In genomic region chr1:179953974-179954493, GRCh38 we compare ENCODE assay signal across 1 cellular context.
A peak's percentile ranks its signal among the peaks of the same experiment; 100 is the strongest.
TF ChIP-seq lines count a peak whose summit lies in the region.

No MANE protein-coding gene starts in this region.

TF ChIP-seq in K562, 482 proteins besides CTCF, POLR2A, EP300 and RAD21 (continued from another document and continues in another):
- TF ChIP-seq HOMEZ (CRISPR knock-in tag; IDR thresholded peaks at IDR 0.05) (no peak), ARID3A (IDR thresholded peaks at IDR 0.05; ENCODE audit: borderline replicate concordance, low read depth, low read length) (no peak), MEF2D (tag; conservative IDR thresholded peaks at IDR 0.05; ENCODE audit: low read depth) (no peak), SETDB1 (IDR thresholded peaks at IDR 0.05; ENCODE audit: low read length) (no peak), REST (CRISPR knock-in tag; IDR thresholded peaks at IDR 0.05; ENCODE audit: low read depth) (0 out of 2 replicates have a peak, but pooled peaks have one; percentile 7), PRDM10 (IDR thresholded peaks at IDR 0.05; ENCODE audit: partially characterized antibody) (peak; percentile 97), SNIP1 (IDR thresholded peaks at IDR 0.05; ENCODE audit: low read depth) (0 out of 2 replicates have a peak, but pooled peaks have one; percentile 14), STAG1 (CRISPR knock-in tag; IDR thresholded peaks at IDR 0.05; ENCODE audit: borderline replicate concordance) (no peak), FOXA3 (CRISPR knock-in tag; conservative IDR thresholded peaks at IDR 0.05 in 1 of 2, IDR thresholded peaks at IDR 0.05 in 1 of 2) (peak in 1 of 2 experiments; percentile 65; a peak in 2 of 4 replicates), ARNT (IDR thresholded peaks at IDR 0.05) (peak in 1 of 2 experiments; percentile 60; a peak in 1 of 4 replicates), KHSRP (IDR thresholded peaks at IDR 0.05) (peak; percentile 26; the same call in 1 of the 2 replicates), TEAD1 (CRISPR knock-in tag; IDR thresholded peaks at IDR 0.05) (no peak; a peak in 1 of 4 replicates), HDGF (IDR thresholded peaks at IDR 0.05) (0 out of 2 replicates have a peak, but pooled peaks have one; percentile 12), ZNF76 (CRISPR knock-in tag; IDR thresholded peaks at IDR 0.05; ENCODE audit: borderline replicate concordance) (0 out of 2 replicates have a peak, but pooled peaks have one; percentile 9), ZNF224 (CRISPR knock-in tag; IDR thresholded peaks at IDR 0.05) (no peak), HDAC1 (IDR thresholded peaks at IDR 0.05) (peak in 1 of 2 experiments; percentile 48; a peak in 2 of 4 replicates), MAFK (IDR thresholded peaks at IDR 0.05; ENCODE audit: low read length) (no peak), EGR1 (conservative IDR thresholded peaks at IDR 0.05) (peak; percentile 70), ZBTB40 (IDR thresholded peaks at IDR 0.05) (no peak; the same call in none of the 2 replicates), ZBTB40 (CRISPR knock-in tag; IDR thresholded peaks at IDR 0.05) (peak; percentile 54), CREM (IDR thresholded peaks at IDR 0.05; ENCODE audit: low read depth) (no peak), ZNF589 (CRISPR knock-in tag; IDR thresholded peaks at IDR 0.05; ENCODE audit: low read depth) (peak; percentile 69; the same call in 1 of the 2 replicates), ZNF134 (CRISPR knock-in tag; conservative IDR thresholded peaks at IDR 0.05) (0 out of 2 replicates have a peak, but pooled peaks have one; percentile 19), RBM14 (IDR thresholded peaks at IDR 0.05; ENCODE audit: borderline replicate concordance, insufficient read depth, low read depth, low read length) (no peak), HDAC2 (IDR thresholded peaks at IDR 0.05) (0 out of 2 replicates have a peak, but pooled peaks have one; percentile 62), CEBPB (tag; IDR thresholded peaks at IDR 0.05) (peak; percentile 84), FOXP4 (CRISPR knock-in tag; IDR thresholded peaks at IDR 0.05; ENCODE audit: borderline replicate concordance) (peak; percentile 28; the same call in 1 of the 2 replicates), ZNF133 (CRISPR knock-in tag; IDR thresholded peaks at IDR 0.05) (no peak), FOXM1 (IDR thresholded peaks at IDR 0.05; ENCODE audit: low read depth) (peak; percentile 72), FOXM1 (CRISPR knock-in tag; IDR thresholded peaks at IDR 0.05; ENCODE audit: low read depth) (no peak), NONO (IDR thresholded peaks at IDR 0.05; ENCODE audit: low read depth in 2 of 2, low read length in 1 of 2) (0 out of 4 replicates have a peak, but pooled peaks of 1 of the 2 experiments have one; percentile 49), ZNF780A (CRISPR knock-in tag; IDR thresholded peaks at IDR 0.05) (no peak)
